In the genomic region with DNA sequence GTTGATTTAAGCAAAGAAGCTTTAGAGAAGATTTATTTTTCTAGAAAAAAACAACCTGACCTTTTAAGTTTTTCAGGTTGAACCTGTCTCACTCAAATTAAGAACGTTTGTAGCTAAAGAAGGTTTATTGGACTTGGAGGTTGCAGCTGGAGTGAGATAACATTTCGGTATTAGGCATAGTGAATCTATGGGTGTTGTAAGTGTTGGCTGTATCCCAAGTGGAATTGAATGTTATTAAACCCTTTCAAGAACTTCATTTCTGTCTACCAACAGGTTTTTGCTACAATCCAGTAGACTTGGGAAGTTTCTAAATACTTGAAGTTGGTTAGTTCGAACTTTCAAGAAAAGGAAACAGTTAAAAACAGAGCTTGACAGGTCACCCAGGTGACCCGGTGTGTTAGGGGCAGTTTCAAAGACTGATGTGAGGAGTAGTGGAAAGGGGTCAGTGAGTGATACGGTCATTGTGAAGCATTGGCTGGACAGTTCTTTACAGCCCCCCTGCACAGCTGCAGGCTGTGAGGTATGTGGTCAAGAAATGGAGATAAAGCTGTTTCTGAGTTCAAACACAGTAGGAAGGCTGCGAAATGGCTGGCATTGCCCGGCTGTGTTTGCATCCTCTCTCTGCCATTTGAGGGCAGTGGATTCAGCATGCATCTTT, we compare ENCODE assay signal across 10 cellular contexts. TPM values are rescaled to one million over a fixed set of nuclear protein-coding genes. Genes with fewer than 3 reads are reported as not detected.
DNase-seq lines count a peak whose midpoint lies in the region; ATAC-seq, FAIRE-seq and TF ChIP-seq lines count a peak whose summit lies in the region.
"Had no signal": no experiment of that assay in that cellular context is flagged by ENCODE, and none has a peak within 500 bp of the region (broad histone marks: within the 10 kb centered on the region; RNA-seq: fewer than 3 reads in every experiment).

No MANE protein-coding gene starts in this region.

- intact Hi-C loops in IMR-90 (cut with micrococcal nuclease) (no loop called here), breast epithelium (cut with DNase I; ENCODE audit: low total_unique reads) (loop anchor here (5.0 kb wide), 1 partner anchor 34 kb away; the partner anchor contains the start of gene BICRAL), natural killer cell (cut with micrococcal nuclease) (no loop called here), pancreas (cut with DNase I) (no loop called here)

- H2BK5ac ChIP-seq in IMR-90 (ENCODE audit: low read depth, low read length, poor library complexity, severe bottlenecking), result no peak overlapping the region

- H3K18ac ChIP-seq in IMR-90 (ENCODE audit: low read depth, low read length), result no peak overlapping the region

- peak overlapping the region; percentile 94 to 100 (median 100) for H3K4me3 Mint-ChIP-seq in CD4-positive, CD25-positive, alpha-beta regulatory T cell
- H3K4me3 Mint-ChIP-seq in natural killer cell, result peak overlapping the region; percentile 100

- peak overlapping the region; percentile 36; the same call in 1 of the 2 replicates for H3K9ac ChIP-seq in IMR-90 (ENCODE audit: low read depth, low read length)

- H3K27ac Mint-ChIP-seq in CD4-positive, CD25-positive, alpha-beta regulatory T cell, result peak overlapping the region; percentile 70 to 100 (median 99)
- H3K27ac Mint-ChIP-seq in natural killer cell, result peak overlapping the region; percentile 17 to 33

- peaks cover 0 to 3% (median 1%) of the 10 kb centered on the region in 7 donors for H3K9me3 Mint-ChIP-seq in CD4-positive, CD25-positive, alpha-beta regulatory T cell
- no peaks in the 10 kb centered on the region for H3K9me3 Mint-ChIP-seq in natural killer cell

- H4K8ac ChIP-seq in IMR-90 (ENCODE audit: low read depth in 2 of 2, low read length in 2 of 2), result peak overlapping the region in 1 of 2 experiments; percentile 28; a peak in 2 of 4 replicates

- no peak for TF ChIP-seq CTCF in IMR-90 (conservative IDR thresholded peaks at IDR 0.05; ENCODE audit: low read depth, low read length)
- no peak for TF ChIP-seq CTCF in breast epithelium (IDR thresholded peaks at IDR 0.05)
- no peak for TF ChIP-seq CTCF in natural killer cell (IDR thresholded peaks at IDR 0.05)
- TF ChIP-seq CTCF in pancreas (IDR thresholded peaks at IDR 0.05), result no peak

- H3K14ac ChIP-seq in IMR-90 (replicated peaks; ENCODE audit: low read depth, low read length), result peak overlapping the region; percentile 22; the same call in 1 of the 2 replicates

- CTCF ChIA-PET in IMR-90 (lab: Yijun Ruan, JAX), result interaction anchor here (0.8 to 1.3 kb wide), 2 partner anchors 11 to 29 kb away, joined by 4 to 5 read pairs; no protein-coding TSS in a partner anchor

- no peaks in the 10 kb centered on the region for H3K36me3 ChIP-seq in CD4-positive, CD25-positive, alpha-beta regulatory T cell (ENCODE audit: control insufficient read depth, insufficient read depth, low read length)
- no peaks in the 10 kb centered on the region; the same call in 1 of the 2 replicates for H3K36me3 ChIP-seq in IMR-90 (ENCODE audit: control insufficient read depth, insufficient read depth, low read length)
- H3K36me3 ChIP-seq in breast epithelium, result no peaks in the 10 kb centered on the region
- no peaks in the 10 kb centered on the region for H3K36me3 ChIP-seq in pancreas

- H2AK5ac ChIP-seq in IMR-90 (ENCODE audit: low read depth, low read length), result peak overlapping the region; percentile 47; the same call in 1 of the 2 replicates

- no peak overlapping the region for H2BK20ac ChIP-seq in IMR-90 (ENCODE audit: low read depth, low read length)

- POLR2A ChIA-PET in IMR-90 (lab: Charles Lee; ENCODE audit: unreplicated experiment), result interaction anchor here (0.5 kb wide), 1 partner anchor 34 kb away, joined by 19 read pairs; the partner anchor contains the start of gene BICRAL

- no peak overlapping the region for H2BK15ac ChIP-seq in IMR-90 (ENCODE audit: low read depth, low read length)

- H3K9me3 ChIP-seq in CD4-positive, CD25-positive, alpha-beta regulatory T cell (ENCODE audit: control insufficient read depth in 2 of 2, low read length in 2 of 2), result no peaks in the 10 kb centered on the region
- no peaks in the 10 kb centered on the region for H3K9me3 ChIP-seq in IMR-90 (ENCODE audit: control insufficient read depth, insufficient read depth, low read length)
- H3K9me3 ChIP-seq in breast epithelium, result no peaks in the 10 kb centered on the region
- H3K9me3 ChIP-seq in pancreas, result no peaks in the 10 kb centered on the region

- peaks cover 7 to 43% of the 10 kb centered on the region in 2 experiments for H3K79me1 ChIP-seq in IMR-90 (ENCODE audit: low read depth in 1 of 2, low read length in 2 of 2)

- peak overlapping the region; percentile 53; the same call in 1 of the 2 replicates for H3K23ac ChIP-seq in IMR-90 (ENCODE audit: low read depth, low read length)

- peak overlapping the region; percentile 50 for H2AFZ ChIP-seq in IMR-90 (replicated peaks; ENCODE audit: low read length, poor library complexity)

- H3K4me3 ChIP-seq in CD4-positive, CD25-positive, alpha-beta regulatory T cell (ENCODE audit: low read depth, low read length), result peak overlapping the region; percentile 86
- H3K4me3 ChIP-seq in IMR-90 (ENCODE audit: insufficient read depth, low read depth, low read length), result no peak overlapping the region
- H3K4me3 ChIP-seq in breast epithelium, result peak overlapping the region in 2 of 3 donors; percentile 16 to 61
- H3K4me3 ChIP-seq in pancreas, result peak overlapping the region in 1 of 4 donors; percentile 67

- peaks cover 40% of the 10 kb centered on the region for H3K4me1 ChIP-seq in CD4-positive, CD25-positive, alpha-beta regulatory T cell (ENCODE audit: control insufficient read depth, insufficient read depth, low read length, poor library complexity, severe bottlenecking)
- H3K4me1 ChIP-seq in IMR-90 (ENCODE audit: control insufficient read depth, insufficient read depth, low read length), result peaks cover 4% of the 10 kb centered on the region
- H3K4me1 ChIP-seq in breast epithelium, result peaks cover 5 to 10% of the 10 kb centered on the region in 2 donors
- H3K4me1 ChIP-seq in pancreas, result peaks cover 9 to 17% (median 11%) of the 10 kb centered on the region in 3 donors

- H3K27ac ChIP-seq in CD4-positive, CD25-positive, alpha-beta regulatory T cell (ENCODE audit: insufficient read depth, low read length, poor library complexity, severe bottlenecking), result peak overlapping the region; percentile 91
- no peak overlapping the region; the same call in 1 of the 2 replicates for H3K27ac ChIP-seq in IMR-90 (ENCODE audit: insufficient read depth, low read length)
- H3K27ac ChIP-seq in breast epithelium, result peak overlapping the region; percentile 30 to 43
- no peak overlapping the region for H3K27ac ChIP-seq in pancreas

- no peak overlapping the region for H3K56ac ChIP-seq in IMR-90 (ENCODE audit: extremely low read depth, insufficient read depth, low read length)

- no peak overlapping the region for H2AK9ac ChIP-seq in IMR-90 (replicated peaks; ENCODE audit: low read depth, low read length, poor library complexity)

- WGBS in IMR-90 (ENCODE audit: extremely low coverage in 2 of 2, insufficient read length in 1 of 2), 2 experiments, result 83% methylated on average over 2 of the region's 7 CpGs; no CpG with 5 or more reads in 1 of the 2 experiments
- 31 to 38% methylated on average over 7 of the region's 7 CpGs for WGBS in pancreas, 2 donors

- DNase-seq in CD4-positive, CD25-positive, alpha-beta regulatory T cell, result no peak
- DNase-seq in IMR-90, result no peak
- DNase-seq in breast epithelium (ENCODE audit: low spot score in 2 of 2), result no peak
- DNase-seq in natural killer cell, result no peak
- no peak for DNase-seq in activated CD4-positive, CD25-positive, alpha-beta regulatory T cell (lab: John Stamatoyannopoulos, UW)
- no peak for DNase-seq in pancreas
- no peak for DNase-seq in NCI-H524 (lab: John Stamatoyannopoulos, UW)
- no peak for DNase-seq in GDM1 (lab: John Stamatoyannopoulos, UW)
- DNase-seq: H7, RPMI8226 had no signal

- H3K27me3 Mint-ChIP-seq in CD4-positive, CD25-positive, alpha-beta regulatory T cell, result peaks cover 12% of the 10 kb centered on the region
- H3K27me3 Mint-ChIP-seq in natural killer cell (ENCODE audit: low read depth in 2 of 2), result no peaks in the 10 kb centered on the region

- H4K20me1 ChIP-seq in IMR-90 (ENCODE audit: insufficient read depth, low read length), result peaks cover 18% of the 10 kb centered on the region

- peaks cover 13 to 51% (median 32%) of the 10 kb centered on the region in 4 donors for H3K4me1 Mint-ChIP-seq in CD4-positive, CD25-positive, alpha-beta regulatory T cell
- H3K4me1 Mint-ChIP-seq in natural killer cell, result peaks cover 22 to 27% of the 10 kb centered on the region in 2 donors

- in situ Hi-C loops in IMR-90 (cut with MboI; ENCODE audit: low sequenced_read_pairs), result no loop called here

- H3K27me3 ChIP-seq in CD4-positive, CD25-positive, alpha-beta regulatory T cell (ENCODE audit: control insufficient read depth, insufficient read depth, low read length), result no peaks in the 10 kb centered on the region
- H3K27me3 ChIP-seq in IMR-90 (ENCODE audit: control insufficient read depth, insufficient read depth, low read length) (no peaks in the 10 kb centered on the region), breast epithelium (no peaks in the 10 kb centered on the region), pancreas (no peaks in the 10 kb centered on the region)

- BruUV-seq in IMR-90 (replicated peaks; lab: Mats Ljungman, UMichigan), result no TSS peak

- TF ChIP-seq POLR2A in IMR-90 (IDR thresholded peaks at IDR 0.05; ENCODE audit: low read depth, low read length) (no peak), breast epithelium (IDR thresholded peaks at IDR 0.05) (no peak)

- ATAC-seq in CD4-positive, CD25-positive, alpha-beta regulatory T cell (ENCODE audit: low read depth in 2 of 2), result no peak
- ATAC-seq in IMR-90 (ENCODE audit: low read depth), result no peak
- no peak for ATAC-seq in natural killer cell
- ATAC-seq in pancreas, result no peak

- dilution Hi-C loops in IMR-90 (cut with HindIII; ENCODE audit: low sequenced_read_pairs, unreplicated experiment), result no loop called here

- H3K4me2 ChIP-seq in IMR-90 (ENCODE audit: low read depth, low read length), result peak overlapping the region; percentile 23; the same call in 1 of the 2 replicates

- no peak overlapping the region for H2BK120ac ChIP-seq in IMR-90 (ENCODE audit: low read depth, low read length)

- peaks cover 13% of the 10 kb centered on the region; the same call in 1 of the 2 replicates for H3K9me1 ChIP-seq in IMR-90 (ENCODE audit: insufficient read depth, low read length)

- H3K4ac ChIP-seq in IMR-90 (ENCODE audit: low read depth, low read length), result 0 out of 2 replicates have a peak overlapping the region, but pooled peaks have one; percentile 30

- no peak for FAIRE-seq in pancreas (lab: Jason Lieb, UNC)

- H4K91ac ChIP-seq in IMR-90 (ENCODE audit: insufficient read depth, low read depth, low read length), result no peak overlapping the region; the same call in 1 of the 2 replicates

- H3K36me3 Mint-ChIP-seq in CD4-positive, CD25-positive, alpha-beta regulatory T cell, result peaks cover 14% of the 10 kb centered on the region
- H3K36me3 Mint-ChIP-seq in natural killer cell, result peaks cover 7% of the 10 kb centered on the region

- TF ChIP-seq RAD21 in IMR-90 (IDR thresholded peaks at IDR 0.05; ENCODE audit: low read length), result no peak

- peak overlapping the region; percentile 34; the same call in 1 of the 2 replicates for H4K5ac ChIP-seq in IMR-90 (ENCODE audit: low read depth, low read length)

RNA-seq across cellular contexts. Expression of gene TBCC, which starts 2.5 kb away (rescaled TPM):
- 89.2 TPM for total RNA-seq in CD4-positive, CD25-positive, alpha-beta regulatory T cell
- polyA plus RNA-seq in CD4-positive, CD25-positive, alpha-beta regulatory T cell, result 100 to 1,000 TPM; 117 to 136 (median 134) TPM
- total RNA-seq in IMR-90 (2012; rRNA removed), result 32.6 and 33.9 TPM in 2 replicates
- 20.2 and 23.0 TPM in 2 replicates for polyA plus RNA-seq in IMR-90 (2012; rRNA removed)
- polyA plus RNA-seq in IMR-90 (2012; cell fraction: cytosol; rRNA removed), result 15.0 and 20.0 TPM in 2 replicates
- polyA plus RNA-seq in IMR-90 (2012; cell fraction: nucleus; rRNA removed; ENCODE audit: low replicate concordance), result 8.4 and 10.7 TPM in 2 replicates
- 10 to 100 TPM; 21.3 to 27.7 (median 26.3) TPM for total RNA-seq in breast epithelium
- 10 to 100 TPM; 64.1 to 77.6 (median 65.6) TPM for total RNA-seq in natural killer cell
- total RNA-seq in pancreas, result 10 to 100 TPM in 1 of 6 donors, 1 to 10 TPM in 5; 5.1 to 11.2 (median 8.8) TPM
- 10 to 100 TPM; 16.0 to 35.4 TPM for polyA plus RNA-seq in pancreas

RNA-seq across cellular contexts. Expression of gene PRPH2, which starts 26.0 kb away (rescaled TPM):
- not detected for total RNA-seq in CD4-positive, CD25-positive, alpha-beta regulatory T cell
- polyA plus RNA-seq in CD4-positive, CD25-positive, alpha-beta regulatory T cell, result under 1 TPM in 3 of 4 donors, not detected in 1; 0.07 to 0.29 (median 0.18) TPM
- total RNA-seq in IMR-90 (2012; rRNA removed) (0.83 and 1.1 TPM in 2 replicates), breast epithelium (under 1 TPM in 2 of 3 donors, not detected in 1; 0.32 to 0.59 TPM), natural killer cell (under 1 TPM; 0.12 to 0.16 (median 0.13) TPM), pancreas (1 to 10 TPM in 5 of 6 donors, under 1 TPM in 1; 0.83 to 2.2 (median 1.7) TPM)
- polyA plus RNA-seq in IMR-90 (2012; rRNA removed) (0.90 and 1.0 TPM in 2 replicates), pancreas (under 1 TPM; 0.34 to 0.75 TPM)
- 0.52 and 0.59 TPM in 2 replicates for polyA plus RNA-seq in IMR-90 (2012; cell fraction: cytosol; rRNA removed)
- polyA plus RNA-seq in IMR-90 (2012; cell fraction: nucleus; rRNA removed; ENCODE audit: low replicate concordance), result 1.2 and 1.9 TPM in 2 replicates

RNA-seq across cellular contexts. Expression of gene BICRAL, which starts 33.5 kb away (rescaled TPM):
- total RNA-seq in CD4-positive, CD25-positive, alpha-beta regulatory T cell, result 47.0 TPM
- 1 to 10 TPM; 3.3 to 3.8 (median 3.4) TPM for polyA plus RNA-seq in CD4-positive, CD25-positive, alpha-beta regulatory T cell
- total RNA-seq in IMR-90 (2012; rRNA removed) (4.7 and 6.1 TPM in 2 replicates), breast epithelium (10 to 100 TPM; 16.7 to 25.2 (median 16.8) TPM), natural killer cell (10 to 100 TPM; 31.1 to 43.4 (median 37.1) TPM), pancreas (10 to 100 TPM in 1 of 6 donors, 1 to 10 TPM in 5; 6.3 to 10.5 (median 7.4) TPM)
- polyA plus RNA-seq in IMR-90 (2012; rRNA removed) (3.9 and 4.0 TPM in 2 replicates), pancreas (1 to 10 TPM; 2.9 to 5.3 TPM)
- 1.3 and 1.7 TPM in 2 replicates for polyA plus RNA-seq in IMR-90 (2012; cell fraction: cytosol; rRNA removed)
- polyA plus RNA-seq in IMR-90 (2012; cell fraction: nucleus; rRNA removed; ENCODE audit: low replicate concordance), result 3.4 and 9.8 TPM in 2 replicates

Comparison
In these comparisons a context has a peak if more than half of its experiments do, and no peak if none do; other contexts are left out.
1. H3K27ac ChIP-seq: peak in CD4-positive, CD25-positive, alpha-beta regulatory T cell (single experiment) and breast epithelium (2 of 2); none in IMR-90 (single experiment) and pancreas (0 of 4).